29 cellular contexts compared by ENCODE assay signal in the genomic region with DNA sequence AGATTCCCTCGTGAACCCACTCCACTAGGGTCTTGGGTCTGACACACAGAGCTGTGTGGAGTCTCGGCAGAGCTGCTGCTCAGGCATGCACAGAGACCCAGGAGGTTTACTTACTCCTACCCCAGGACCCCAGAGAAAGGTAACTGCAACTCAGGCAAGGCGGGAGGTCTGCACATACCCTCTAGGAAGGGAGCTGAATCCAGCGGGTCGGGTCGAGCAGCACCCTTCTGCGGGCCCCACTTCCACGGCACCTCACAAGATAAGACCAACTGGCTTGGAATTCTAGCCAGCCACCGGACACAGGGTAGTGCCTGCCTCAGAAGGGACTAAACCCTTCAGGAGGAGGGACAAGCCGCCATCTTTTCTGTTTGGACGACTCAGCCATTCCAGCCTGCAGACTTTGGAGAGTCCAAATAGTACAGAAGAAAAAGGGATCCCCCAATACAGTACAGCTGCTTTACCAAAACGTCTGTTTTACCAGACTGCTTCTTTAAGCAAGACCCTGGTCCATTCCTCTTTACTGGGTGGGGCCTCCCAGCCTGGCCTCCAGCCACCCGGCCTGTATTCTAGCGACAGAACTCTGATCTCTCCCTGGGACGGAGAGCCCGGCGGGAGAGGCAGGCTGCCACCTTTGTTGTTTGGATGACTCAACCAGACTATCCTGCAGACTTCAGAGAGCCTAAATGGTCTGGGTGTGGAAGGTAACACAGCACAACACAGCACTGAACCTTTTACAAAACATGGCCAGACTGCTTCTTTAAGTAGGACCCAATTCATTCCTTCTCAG.
"Had no signal": no experiment of that assay in that cellular context is flagged by ENCODE, and none has a peak within 500 bp of the region (broad histone marks: within the 10 kb centered on the region; RNA-seq: fewer than 3 reads in every experiment).

No MANE protein-coding gene starts in this region.

- H3K36me3 Mint-ChIP-seq: activated naive CD4-positive, alpha-beta T cell treated with anti-CD3 and anti-CD28 coated beads, Interleukin-2, amount 50 U/mL, for 24 hours; activated naive CD8-positive, alpha-beta T cell treated with anti-CD3 and anti-CD28 coated beads, Interleukin-2, amount 10 ng/mL, durations not matched to agents 7 days and 5 days had no signal

- H3K9ac ChIP-seq: SK-N-SH had no signal

- H3K9me3 ChIP-seq: ascending aorta, SJSA1, SK-N-SH had no signal

- H3K4me1 ChIP-seq: ascending aorta, SJSA1 had no signal

- H3K9me3 Mint-ChIP-seq: activated CD4-positive, alpha-beta T cell treated with anti-CD3 and anti-CD28 coated beads, Interleukin-2, amount 10 ng/mL, durations not matched to agents 24 days and 14 days; activated CD8-positive, alpha-beta T cell treated with anti-CD3 and anti-CD28 coated beads for 36 hours; activated naive CD4-positive, alpha-beta T cell treated with anti-CD3 and anti-CD28 coated beads, Interleukin-2, amount 50 U/mL, for 24 hours had no signal

- H3K4me1 Mint-ChIP-seq: activated CD4-positive, alpha-beta T cell treated with anti-CD3 and anti-CD28 coated beads, Interleukin-2, amount 10 ng/mL, durations not matched to agents 24 days and 14 days; activated naive CD4-positive, alpha-beta T cell treated with anti-CD3 and anti-CD28 coated beads, Interleukin-2, amount 50 U/mL, for 24 hours; activated naive CD8-positive, alpha-beta T cell treated with anti-CD3 and anti-CD28 coated beads, Interleukin-2, amount 10 ng/mL, durations not matched to agents 7 days and 5 days; activated T-helper 17 cell treated with anti-CD3 and anti-CD28 coated beads, Interleukin-2, amount 50 U/mL, for 72 hours had no signal

- H3K36me3 ChIP-seq: ascending aorta, SJSA1 had no signal

- H3K4me3 ChIP-seq: ascending aorta, SJSA1 had no signal

- H3K27me3 Mint-ChIP-seq: activated CD4-positive, alpha-beta T cell treated with anti-CD3 and anti-CD28 coated beads, Interleukin-2, amount 10 ng/mL, durations not matched to agents 24 days and 14 days; activated CD8-positive, alpha-beta T cell treated with anti-CD3 and anti-CD28 coated beads for 36 hours; activated naive CD4-positive, alpha-beta T cell treated with anti-CD3 and anti-CD28 coated beads, Interleukin-2, amount 50 U/mL, for 24 hours; activated naive CD8-positive, alpha-beta T cell treated with anti-CD3 and anti-CD28 coated beads, Interleukin-2, amount 10 ng/mL, durations not matched to agents 7 days and 5 days; activated T-helper 17 cell treated with anti-CD3 and anti-CD28 coated beads, Interleukin-2, amount 50 U/mL, for 72 hours had no signal

- H3K27ac ChIP-seq: ascending aorta, SJSA1 had no signal

- H3K27ac Mint-ChIP-seq: activated CD4-positive, alpha-beta T cell treated with anti-CD3 and anti-CD28 coated beads, Interleukin-2, amount 10 ng/mL, durations not matched to agents 24 days and 14 days; activated CD8-positive, alpha-beta T cell treated with anti-CD3 and anti-CD28 coated beads for 36 hours; activated naive CD4-positive, alpha-beta T cell treated with anti-CD3 and anti-CD28 coated beads, Interleukin-2, amount 50 U/mL, for 24 hours; activated naive CD8-positive, alpha-beta T cell treated with anti-CD3 and anti-CD28 coated beads, Interleukin-2, amount 10 ng/mL, durations not matched to agents 7 days and 5 days; activated T-cell treated with anti-CD3 and anti-CD28 coated beads, Interleukin-2, amount 50 U/mL, for 72 hours; activated T-helper 17 cell treated with anti-CD3 and anti-CD28 coated beads, Interleukin-2, amount 50 U/mL, for 72 hours; T-helper 1 cell treated with Interleukin-12 subunit alpha and Interleukin-12 subunit beta and Interleukin-4 antibody, amounts not matched to agents 30 μg/mL and 1 μg/mL, for 36 hours; T-helper 2 cell treated with Interferon-gamma antibody and Interleukin-4, amounts not matched to agents 5 μg/mL and 100 μg/mL, for 36 hours had no signal

- FAIRE-seq: TTC549 had no signal

- ATAC-seq: activated CD8-positive, alpha-beta T cell treated with anti-CD3 and anti-CD28 coated beads for 36 hours; activated T-cell treated with anti-CD3 and anti-CD28 coated beads, Interleukin-2, amount 50 U/mL, for 72 hours; activated T-helper 17 cell treated with anti-CD3 and anti-CD28 coated beads, Interleukin-2, amount 50 U/mL, for 72 hours; Panc1 had no signal

- H3K4me3 Mint-ChIP-seq: activated CD4-positive, alpha-beta T cell treated with anti-CD3 and anti-CD28 coated beads, Interleukin-2, amount 10 ng/mL, durations not matched to agents 24 days and 14 days; activated CD8-positive, alpha-beta T cell treated with anti-CD3 and anti-CD28 coated beads for 36 hours; activated naive CD4-positive, alpha-beta T cell treated with anti-CD3 and anti-CD28 coated beads, Interleukin-2, amount 50 U/mL, for 24 hours; activated naive CD8-positive, alpha-beta T cell treated with anti-CD3 and anti-CD28 coated beads, Interleukin-2, amount 10 ng/mL, durations not matched to agents 7 days and 5 days; activated T-cell treated with anti-CD3 and anti-CD28 coated beads, Interleukin-2, amount 50 U/mL, for 72 hours; activated T-helper 17 cell treated with anti-CD3 and anti-CD28 coated beads, Interleukin-2, amount 50 U/mL, for 72 hours; T-helper 1 cell treated with Interleukin-12 subunit alpha and Interleukin-12 subunit beta and Interleukin-4 antibody, amounts not matched to agents 30 μg/mL and 1 μg/mL, for 36 hours; T-helper 2 cell treated with Interferon-gamma antibody and Interleukin-4, amounts not matched to agents 5 μg/mL and 100 μg/mL, for 36 hours had no signal

- DNase-seq: activated CD4-positive, alpha-beta T cell treated with anti-CD3 and anti-CD28 coated beads, Interleukin-2, amount 10 ng/mL, durations not matched to agents 24 days and 14 days; activated CD4-positive, alpha-beta T cell treated with anti-CD3 and anti-CD28 coated beads, Interleukin-2, amount 50 U/mL, for 4 hours; activated CD8-positive, alpha-beta T cell treated with anti-CD3 and anti-CD28 coated beads for 36 hours; activated effector memory CD4-positive, alpha-beta T cell treated with anti-CD3 and anti-CD28 coated beads, Interleukin-2, amount 50 U/mL, for 16 hours; activated naive CD4-positive, alpha-beta T cell treated with Interleukin-2 at 50 U/mL for 16 hours; activated naive CD8-positive, alpha-beta T cell treated with anti-CD3 and anti-CD28 coated beads, Interleukin-2, amount 10 ng/mL, durations not matched to agents 7 days and 5 days; activated T-cell treated with anti-CD3 and anti-CD28 coated beads, Interleukin-2, amount 50 U/mL, for 1 hour; activated T-cell treated with anti-CD3 and anti-CD28 coated beads, Interleukin-2, amount 50 U/mL, for 72 hours; amygdala; Karpas-422; KBM-7; NCI-H1105; NCI-H1417 treated with DMSO at 0.1 percent for 48 hours; NCI-H187 treated with DMSO at 0.1 percent for 48 hours; NCI-H2081; NCI-H2171 treated with DMSO at 0.1 percent for 48 hours; NCI-H2227 treated with DMSO at 0.1 percent for 48 hours; NCI-H446; NCI-H524; SHP77 treated with DMSO at 0.1 percent for 48 hours; SK-N-SH had no signal
